ENCODE assay signal across 16 cellular contexts in genomic region chr3:69560818-69561217, GRCh38.
"Had no signal": no experiment of that assay in that cellular context is flagged by ENCODE, and none has a peak within 500 bp of the region (broad histone marks: within the 10 kb centered on the region; RNA-seq: fewer than 3 reads in every experiment).

No MANE protein-coding gene starts in this region.

- H3K4me1 Mint-ChIP-seq: activated naive CD8-positive, alpha-beta T cell treated with anti-CD3 and anti-CD28 coated beads, Interleukin-2, amount 50 U/mL, for 24 hours; naive B cell had no signal

- H3K27ac ChIP-seq: hepatocyte, neutrophil, stomach, thoracic aorta, WERI-Rb-1 had no signal

- H3K27ac Mint-ChIP-seq: activated CD8-positive, alpha-beta T cell treated with anti-CD3 and anti-CD28 coated beads for 36 hours; activated naive CD8-positive, alpha-beta T cell treated with anti-CD3 and anti-CD28 coated beads, Interleukin-2, amount 50 U/mL, for 24 hours had no signal

- H3K9me3 ChIP-seq: neutrophil, stomach, thoracic aorta had no signal

- H3K4me2 ChIP-seq: hepatocyte had no signal

- H3K27me3 ChIP-seq: neutrophil, stomach had no signal

- ATAC-seq: activated CD8-positive, alpha-beta T cell treated with anti-CD3 and anti-CD28 coated beads for 36 hours; activated naive CD8-positive, alpha-beta T cell treated with anti-CD3 and anti-CD28 coated beads, Interleukin-2, amount 50 U/mL, for 24 hours had no signal

- H3K79me2 ChIP-seq: hepatocyte had no signal

- H3K4me3 ChIP-seq: hepatocyte, stomach, thoracic aorta had no signal

- H3K36me3 ChIP-seq: neutrophil, stomach, thoracic aorta, WERI-Rb-1 had no signal

- DNase-seq: activated CD4-positive, alpha-beta T cell treated with anti-CD3 and anti-CD28 coated beads for 4 hours; activated CD8-positive, alpha-beta memory T cell treated with anti-CD3 and anti-CD28 coated beads, Interleukin-2, amount 50 U/mL, for 48 hours; activated CD8-positive, alpha-beta T cell treated with anti-CD3 and anti-CD28 coated beads for 36 hours; activated naive CD4-positive, alpha-beta T cell; activated naive CD8-positive, alpha-beta T cell treated with anti-CD3 and anti-CD28 coated beads, Interleukin-2, amount 50 U/mL, for 24 hours; midbrain; naive B cell; retina; stimulated activated CD4-positive, alpha-beta T cell treated with anti-CD3 and anti-CD28 coated beads, Interleukin-15, amount 100 ng/mL, for 24 hours; stimulated activated CD4-positive, alpha-beta T cell treated with anti-CD3 and anti-CD28 coated beads, Interleukin-4, amount 100 ng/mL, for 24 hours; stomach; T-helper 1 cell; WERI-Rb-1 had no signal

- H2AFZ ChIP-seq: hepatocyte had no signal

- H3K36me3 Mint-ChIP-seq: naive B cell had no signal

- H3K27me3 Mint-ChIP-seq: activated CD8-positive, alpha-beta T cell treated with anti-CD3 and anti-CD28 coated beads for 36 hours; activated naive CD8-positive, alpha-beta T cell treated with anti-CD3 and anti-CD28 coated beads, Interleukin-2, amount 50 U/mL, for 24 hours had no signal

- H3K9me3 Mint-ChIP-seq: activated CD8-positive, alpha-beta T cell treated with anti-CD3 and anti-CD28 coated beads for 36 hours; activated naive CD8-positive, alpha-beta T cell treated with anti-CD3 and anti-CD28 coated beads, Interleukin-2, amount 50 U/mL, for 24 hours had no signal

- H3K4me1 ChIP-seq: stomach had no signal

- H3K4me3 Mint-ChIP-seq: activated CD8-positive, alpha-beta T cell treated with anti-CD3 and anti-CD28 coated beads for 36 hours; activated naive CD8-positive, alpha-beta T cell treated with anti-CD3 and anti-CD28 coated beads, Interleukin-2, amount 50 U/mL, for 24 hours; naive B cell had no signal
